Comparison of ENCODE assay signal across 22 cellular contexts in genomic region chr17:19391432-19391831, GRCh38. TPM values are rescaled to one million over a fixed set of nuclear protein-coding genes. Genes with fewer than 3 reads are reported as not detected.
"Had no signal": no experiment of that assay in that cellular context is flagged by ENCODE, and none has a peak within 500 bp of the region (broad histone marks: within the 10 kb centered on the region; RNA-seq: fewer than 3 reads in every experiment).

No MANE protein-coding gene starts in this region.

- H3K4me3 Mint-ChIP-seq: activated naive CD8-positive, alpha-beta T cell treated with anti-CD3 and anti-CD28 coated beads for 36 hours; activated T-helper 1 cell treated with anti-CD3 and anti-CD28 coated beads, Interleukin-12 subunit alpha, Interleukin-12 subunit beta, Interleukin-2, Interleukin-4 antibody, amounts not matched to agents 30 ng/mL and 10 ng/mL and 1 ng/mL, durations not matched to agents 14 hours and 24 hours and 36 hours; naive thymus-derived CD4-positive, alpha-beta T cell had no signal

- H3K36me3 Mint-ChIP-seq: activated naive CD8-positive, alpha-beta T cell treated with anti-CD3 and anti-CD28 coated beads for 36 hours had no signal

- H3K27me3 ChIP-seq: brain microvascular endothelial cell, heart left ventricle, stomach, testis had no signal

- DNase-seq: activated CD4-positive, alpha-beta T cell treated with anti-CD3 and anti-CD28 coated beads, Interleukin-2, amount 50 U/mL, for 1 hour; activated CD8-positive, alpha-beta memory T cell treated with anti-CD3 and anti-CD28 coated beads for 24 hours; activated naive CD8-positive, alpha-beta T cell treated with anti-CD3 and anti-CD28 coated beads for 36 hours; amygdala; brain microvascular endothelial cell; left cardiac atrium; naive thymus-derived CD4-positive, alpha-beta T cell; retina; small intestine; stimulated activated CD4-positive, alpha-beta T cell treated with anti-CD3 and anti-CD28 coated beads, Interleukin-4, amount 100 ng/mL, for 4 hours; stimulated activated CD8-positive, alpha-beta memory T cell treated with anti-CD3 and anti-CD28 coated beads, Interleukin-4, amount 100 ng/mL, for 48 hours; stomach; T-helper 1 cell; T1000; testis had no signal

- H3K27ac ChIP-seq: brain microvascular endothelial cell, epithelial cell of prostate, heart left ventricle had no signal

- H3K27ac Mint-ChIP-seq: activated naive CD8-positive, alpha-beta T cell treated with anti-CD3 and anti-CD28 coated beads for 36 hours; activated T-helper 1 cell treated with anti-CD3 and anti-CD28 coated beads, Interleukin-12 subunit alpha, Interleukin-12 subunit beta, Interleukin-2, Interleukin-4 antibody, amounts not matched to agents 30 ng/mL and 10 ng/mL and 1 ng/mL, durations not matched to agents 14 hours and 24 hours and 36 hours; naive thymus-derived CD4-positive, alpha-beta T cell had no signal

- ATAC-seq: activated CD4-positive, CD25-positive, alpha-beta regulatory T cell treated with anti-CD3 and anti-CD28 coated beads, Interleukin-2, amount 50 U/mL, for 24 hours; heart left ventricle; left cardiac atrium; naive thymus-derived CD4-positive, alpha-beta T cell had no signal

- H3K36me3 ChIP-seq: brain microvascular endothelial cell, heart left ventricle, stomach had no signal

- H3K9me3 ChIP-seq: heart left ventricle, stomach, testis had no signal

- H3K9me3 Mint-ChIP-seq: activated naive CD8-positive, alpha-beta T cell treated with anti-CD3 and anti-CD28 coated beads for 36 hours; activated T-helper 1 cell treated with anti-CD3 and anti-CD28 coated beads, Interleukin-12 subunit alpha, Interleukin-12 subunit beta, Interleukin-2, Interleukin-4 antibody, amounts not matched to agents 30 ng/mL and 10 ng/mL and 1 ng/mL, durations not matched to agents 14 hours and 24 hours and 36 hours; naive thymus-derived CD4-positive, alpha-beta T cell had no signal

- H3K4me3 ChIP-seq: heart left ventricle, lung, stomach, testis had no signal

RNA-seq across cellular contexts. Expression of gene MFAP4, which starts 4.4 kb away (rescaled TPM):
- total RNA-seq: activated T-helper 1 cell treated with anti-CD3 and anti-CD28 coated beads, Interleukin-12 subunit alpha, Interleukin-12 subunit beta, Interleukin-2, Interleukin-4 antibody, amounts not matched to agents 30 ng/mL and 10 ng/mL and 1 ng/mL, durations not matched to agents 14 hours and 24 hours and 36 hours; dermis microvascular lymphatic vessel endothelial cell; mononuclear cell; naive thymus-derived CD4-positive, alpha-beta T cell had no signal
- polyA plus RNA-seq: naive thymus-derived CD4-positive, alpha-beta T cell had no signal

RNA-seq across cellular contexts. Expression of gene RNF112, which starts 19.6 kb away (rescaled TPM):
- total RNA-seq: activated T-helper 1 cell treated with anti-CD3 and anti-CD28 coated beads, Interleukin-12 subunit alpha, Interleukin-12 subunit beta, Interleukin-2, Interleukin-4 antibody, amounts not matched to agents 30 ng/mL and 10 ng/mL and 1 ng/mL, durations not matched to agents 14 hours and 24 hours and 36 hours had no signal
